ENCODE assay signal across 24 cellular contexts in the genomic region with DNA sequence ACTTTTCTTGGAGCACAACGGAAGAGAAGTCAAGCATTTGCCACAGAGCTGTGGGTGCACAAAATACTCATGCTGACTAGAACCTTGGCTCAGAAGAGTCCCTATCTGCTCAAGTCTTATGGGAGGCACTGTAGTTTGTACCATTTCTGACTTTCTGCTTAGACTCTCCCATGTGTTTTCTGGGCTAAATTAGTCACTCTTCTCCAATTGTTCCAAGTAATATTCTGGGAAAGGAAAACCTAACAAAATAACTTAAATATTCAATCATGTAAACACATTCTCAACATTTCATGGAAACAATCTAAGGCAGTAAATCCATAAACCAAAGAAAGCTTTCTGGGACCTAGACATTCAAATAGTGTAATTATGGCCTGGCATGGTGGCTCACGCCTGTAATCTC.
A peak's percentile ranks its signal among the peaks of the same experiment; 100 is the strongest.
DNase-seq lines count a peak whose midpoint lies in the region; ATAC-seq and TF ChIP-seq lines count a peak whose summit lies in the region.
"Had no signal": no experiment of that assay in that cellular context is flagged by ENCODE, and none has a peak within 500 bp of the region (broad histone marks: within the 10 kb centered on the region; RNA-seq: fewer than 3 reads in every experiment).

No MANE protein-coding gene starts in this region.

- H3K27ac ChIP-seq in SJSA1 (peak overlapping the region; percentile 4; the same call in 1 of the 2 replicates), substantia nigra (ENCODE audit: low read depth, low read length, poor library complexity, severe bottlenecking) (no peak overlapping the region)
- H3K27ac ChIP-seq: C4-2B, PC-9, RWPE1 had no signal

- peaks cover 21% of the 10 kb centered on the region for H3K4me1 ChIP-seq in SJSA1 (replicated peaks)

- H3K27me3 ChIP-seq in SJSA1 (replicated peaks) = no peaks in the 10 kb centered on the region

- no peak for TF ChIP-seq CTCF in fibroblast of villous mesenchyme (IDR thresholded peaks at IDR 0.05; ENCODE audit: insufficient read depth, low read depth, low read length)

- H3K36me3 ChIP-seq in SJSA1 = no peaks in the 10 kb centered on the region

- ATAC-seq in GM18868 (IDR thresholded peaks at IDR 0.05; ENCODE audit: unreplicated experiment) (no peak), GM18511 (IDR thresholded peaks at IDR 0.05; ENCODE audit: unreplicated experiment) (no peak)
- ATAC-seq: GM23338 had no signal

- H3K9me3 ChIP-seq in SJSA1 (replicated peaks) = no peaks in the 10 kb centered on the region
- H3K9me3 ChIP-seq: SK-N-SH had no signal

- H3K4me3 ChIP-seq in SJSA1 (no peak overlapping the region), fibroblast of villous mesenchyme (ENCODE audit: low read depth, low read length) (no peak overlapping the region)
- H3K4me3 ChIP-seq: GM23338, PC-9 had no signal

- DNase-seq in GM04503 (ENCODE audit: low read depth) (peak; percentile 46), SJSA1 (ENCODE audit: low read depth in 1 of 2, low spot score in 2 of 2) (peak in 1 of 2 experiments; percentile 68), fibroblast of villous mesenchyme (ENCODE audit: low read depth) (peak; percentile 22), substantia nigra (lab: John Stamatoyannopoulos, UW) (no peak)
- no peak for DNase-seq in stimulated activated CD8-positive, alpha-beta memory T cell treated with anti-CD3 and anti-CD28 coated beads, Interleukin-4, amount 100 ng/mL, for 48 hours
- DNase-seq: Calu3; CD8-positive, alpha-beta memory T cell; DMS153; GDM1; HCEC 1CT; MM.1S; NCI-H1048; NCI-H1417 treated with DMSO at 0.1 percent for 48 hours; NCI-H187; NCI-H2107; NCI-H748 treated with DMSO at 0.1 percent for 48 hours; PC-9; SHP77 treated with DMSO at 0.1 percent for 48 hours; SK-N-SH had no signal

Comparison
In these comparisons a context has a peak if more than half of its experiments do, and no peak if none do; other contexts are left out.
1. DNase-seq: peak in GM04503 (single experiment) and fibroblast of villous mesenchyme (single experiment); none in stimulated activated CD8-positive, alpha-beta memory T cell treated with anti-CD3 and anti-CD28 coated beads, Interleukin-4, amount 100 ng/mL, for 48 hours (single experiment) and substantia nigra (0 of 49).